ENCODE assay signal across 8 cellular contexts in genomic region chr14:34872822-34873590, GRCh38. TPM values are rescaled to one million over a fixed set of nuclear protein-coding genes. Genes with fewer than 3 reads are reported as not detected.
A peak's percentile ranks its signal among the peaks of the same experiment; 100 is the strongest.
DNase-seq lines count a peak whose midpoint lies in the region; ATAC-seq and TF ChIP-seq lines count a peak whose summit lies in the region.

No MANE protein-coding gene starts in this region.

- peak overlapping the region; percentile 87 for H3K9ac ChIP-seq in OCI-LY1 (ENCODE audit: low read length)

- TF ChIP-seq CTCF in AG04449 (IDR thresholded peaks at IDR 0.05; ENCODE audit: insufficient read depth, low read length, missing control alignments) (no peak), GM12864 (IDR thresholded peaks at IDR 0.05; ENCODE audit: low read depth, low read length, missing control alignments) (no peak), OCI-LY1 (IDR thresholded peaks at IDR 0.05; ENCODE audit: low read length) (no peak), choroid plexus epithelial cell (conservative IDR thresholded peaks at IDR 0.05; ENCODE audit: low read depth, low read length) (no peak), uterus (IDR thresholded peaks at IDR 0.05) (no peak)

- H4K20me1 ChIP-seq in OCI-LY1 (ENCODE audit: insufficient read depth, low read length) = no peaks in the 10 kb centered on the region

- H3K4me2 ChIP-seq in OCI-LY1 (ENCODE audit: low read length) = peak overlapping the region; percentile 75

- H3K27me3 ChIP-seq in OCI-LY1 (ENCODE audit: insufficient read depth, low read length) = no peaks in the 10 kb centered on the region
- no peaks in the 10 kb centered on the region for H3K27me3 ChIP-seq in mononuclear cell (ENCODE audit: insufficient read depth, low read length)
- H3K27me3 ChIP-seq in uterus = no peaks in the 10 kb centered on the region

- peak; percentile 3 for ATAC-seq in HG03025 (IDR thresholded peaks at IDR 0.05; ENCODE audit: low FRiP score, unreplicated experiment)

- H3K9me3 ChIP-seq in OCI-LY1 (ENCODE audit: low read length) = no peaks in the 10 kb centered on the region
- H3K9me3 ChIP-seq in mononuclear cell (ENCODE audit: low read depth, low read length) = no peaks in the 10 kb centered on the region
- H3K9me3 ChIP-seq in uterus = no peaks in the 10 kb centered on the region

- H3K4me1 ChIP-seq in OCI-LY1 (ENCODE audit: insufficient read depth, low read length, severe bottlenecking) = peaks cover 26% of the 10 kb centered on the region
- H3K4me1 ChIP-seq in mononuclear cell (ENCODE audit: insufficient read depth, low read length) = peaks cover 23% of the 10 kb centered on the region
- H3K4me1 ChIP-seq in uterus = peaks cover 0 to 5% of the 10 kb centered on the region in 2 donors

- H3K27ac ChIP-seq in OCI-LY1 (ENCODE audit: low read depth, low read length, poor library complexity, severe bottlenecking) (peak overlapping the region; percentile 79), uterus (peak overlapping the region; percentile 97 to 100)

- CTCF ChIA-PET in AG04449 (lab: Yijun Ruan, JAX) = interaction anchor here (1.0 to 1.5 kb wide), 2 partner anchors 200 to 202 kb away, joined by 3 to 6 read pairs; no protein-coding TSS in a partner anchor

- no peak overlapping the region for H2AFZ ChIP-seq in OCI-LY1 (ENCODE audit: low read length)

- peaks cover 57% of the 10 kb centered on the region for H3K79me2 ChIP-seq in OCI-LY1 (ENCODE audit: insufficient read depth, low read length)

- H3K36me3 ChIP-seq in OCI-LY1 (ENCODE audit: insufficient read depth, low read length) = peaks cover 32% of the 10 kb centered on the region
- no peaks in the 10 kb centered on the region for H3K36me3 ChIP-seq in uterus

- POLR2A ChIA-PET in AG04449 (lab: Yijun Ruan, JAX) = interaction anchor here (0.5 to 1.4 kb wide), 3 partner anchors 14 to 922 kb away, joined by 3 to 7 read pairs (median 4); partner anchors contain the start of gene SRP54

- DNase-seq in AG04449 (ENCODE audit: low read depth, low spot score) (no peak), GM12864 (ENCODE audit: low read depth) (peak; percentile 21), choroid plexus epithelial cell (ENCODE audit: low read depth) (peak; percentile 65), uterus (peak in 1 of 2 donors; percentile 51), globus pallidus (ENCODE audit: low spot score) (no peak)

- H3K9me2 ChIP-seq in OCI-LY1 (ENCODE audit: low read depth, low read length) = no peaks in the 10 kb centered on the region

- TF ChIP-seq POLR2A in uterus (IDR thresholded peaks at IDR 0.05) = peak in 1 of 2 donors; percentile 36

- no peaks in the 10 kb centered on the region for H3F3A ChIP-seq in OCI-LY1 (ENCODE audit: insufficient read depth, low read length)

- intact Hi-C loops in uterus (cut with DNase I; ENCODE audit: low total_unique reads) = loop anchor here (5.0 to 10.0 kb wide), 2 partner anchors 112 to 161 kb away; partner anchors contain the start of genes CFL2 and SRP54

- H3K4me3 ChIP-seq in AG04449 (ENCODE audit: low read depth, low read length) (peak overlapping the region; percentile 86), GM12864 (ENCODE audit: low read depth, low read length) (peak overlapping the region; percentile 93), OCI-LY1 (ENCODE audit: low read depth, low read length, poor library complexity, severe bottlenecking) (peak overlapping the region; percentile 99), choroid plexus epithelial cell (ENCODE audit: low read depth, low read length) (peak overlapping the region; percentile 81), mononuclear cell (ENCODE audit: low read length) (peak overlapping the region; percentile 84), uterus (peak overlapping the region; percentile 83 to 92)

RNA-seq across cellular contexts. Expression of gene BAZ1A, which starts 2.2 kb away (rescaled TPM):
- 50.3 TPM for total RNA-seq in mononuclear cell
- total RNA-seq in uterus = 10 to 100 TPM; 11.8 to 42.0 (median 27.3) TPM

Comparison
In these comparisons a context has a peak if more than half of its experiments do, and no peak if none do; other contexts are left out.
1. DNase-seq: peak in GM12864 (single experiment) and choroid plexus epithelial cell (single experiment); none in AG04449 (single experiment) and globus pallidus (single experiment).
2. Peak in every context shown above with its lines, with median percentiles within 50 percentile points of each other: H3K4me3 ChIP-seq.